Comparison of ENCODE assay signal across 3 cellular contexts in the genomic region with DNA sequence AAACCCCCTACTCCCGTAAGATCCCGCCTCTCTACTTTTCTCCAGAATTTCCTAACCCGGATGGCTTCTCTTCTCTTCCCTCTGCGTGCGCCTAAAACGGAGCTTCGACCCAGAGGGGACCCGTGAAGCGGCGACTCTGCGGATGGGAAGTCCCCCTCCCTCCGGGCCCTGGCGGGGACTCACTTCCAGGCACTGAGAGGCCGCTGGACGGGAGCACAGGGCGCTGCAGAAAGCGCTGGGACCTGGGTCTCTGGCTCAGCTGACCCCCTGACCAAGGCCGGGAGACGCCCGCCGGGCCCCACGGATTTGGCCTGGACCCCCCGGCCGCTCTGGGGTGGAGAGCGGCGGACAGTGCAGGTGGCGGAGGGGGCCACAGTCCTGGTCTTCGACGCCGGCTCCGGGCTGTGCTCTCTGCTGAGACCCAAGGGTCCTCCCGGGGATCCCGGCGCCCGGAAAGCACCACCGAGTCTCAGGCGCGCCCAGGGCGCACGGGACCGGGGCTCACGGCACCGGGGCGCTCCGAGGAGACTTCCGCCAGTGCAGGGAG.
TF ChIP-seq lines count a peak whose summit lies in the region.

No MANE protein-coding gene starts in this region.

TF ChIP-seq in SK-N-SH, 30 proteins besides CTCF, POLR2A, EP300 and RAD21:
- TF ChIP-seq YY1 (IDR thresholded peaks at IDR 0.05; ENCODE audit: low read depth) (no peak), NFIC (IDR thresholded peaks at IDR 0.05; ENCODE audit: borderline replicate concordance) (no peak), IRF3 (IDR thresholded peaks at IDR 0.05; ENCODE audit: low read depth, low read length) (no peak)

TF ChIP-seq in SK-N-SH treated with all-trans-retinoic acid at 6 μM for 48 hours, 23 proteins besides CTCF, POLR2A, EP300 and RAD21:
- TF ChIP-seq TOX (CRISPR knock-in tag; IDR thresholded peaks at IDR 0.05; ENCODE audit: borderline replicate concordance): no peak
- no peak for TF ChIP-seq PATZ1 (CRISPR knock-in tag; IDR thresholded peaks at IDR 0.05; ENCODE audit: borderline replicate concordance)
- no peak for TF ChIP-seq ZNF70 (CRISPR knock-in tag; IDR thresholded peaks at IDR 0.05)
- TF ChIP-seq POU6F1 (CRISPR knock-in tag; IDR thresholded peaks at IDR 0.05; ENCODE audit: borderline replicate concordance, low read depth): no peak
- no peak for TF ChIP-seq TSHZ2 (CRISPR knock-in tag; IDR thresholded peaks at IDR 0.05)

TF ChIP-seq in H1, 55 proteins besides CTCF, POLR2A, EP300 and RAD21:
- TF ChIP-seq EZH2 (IDR thresholded peaks at IDR 0.05; ENCODE audit: low read depth, low read length, severe bottlenecking) (peak; percentile 70), CREB1 (IDR thresholded peaks at IDR 0.05) (no peak)
